In the genomic region with DNA sequence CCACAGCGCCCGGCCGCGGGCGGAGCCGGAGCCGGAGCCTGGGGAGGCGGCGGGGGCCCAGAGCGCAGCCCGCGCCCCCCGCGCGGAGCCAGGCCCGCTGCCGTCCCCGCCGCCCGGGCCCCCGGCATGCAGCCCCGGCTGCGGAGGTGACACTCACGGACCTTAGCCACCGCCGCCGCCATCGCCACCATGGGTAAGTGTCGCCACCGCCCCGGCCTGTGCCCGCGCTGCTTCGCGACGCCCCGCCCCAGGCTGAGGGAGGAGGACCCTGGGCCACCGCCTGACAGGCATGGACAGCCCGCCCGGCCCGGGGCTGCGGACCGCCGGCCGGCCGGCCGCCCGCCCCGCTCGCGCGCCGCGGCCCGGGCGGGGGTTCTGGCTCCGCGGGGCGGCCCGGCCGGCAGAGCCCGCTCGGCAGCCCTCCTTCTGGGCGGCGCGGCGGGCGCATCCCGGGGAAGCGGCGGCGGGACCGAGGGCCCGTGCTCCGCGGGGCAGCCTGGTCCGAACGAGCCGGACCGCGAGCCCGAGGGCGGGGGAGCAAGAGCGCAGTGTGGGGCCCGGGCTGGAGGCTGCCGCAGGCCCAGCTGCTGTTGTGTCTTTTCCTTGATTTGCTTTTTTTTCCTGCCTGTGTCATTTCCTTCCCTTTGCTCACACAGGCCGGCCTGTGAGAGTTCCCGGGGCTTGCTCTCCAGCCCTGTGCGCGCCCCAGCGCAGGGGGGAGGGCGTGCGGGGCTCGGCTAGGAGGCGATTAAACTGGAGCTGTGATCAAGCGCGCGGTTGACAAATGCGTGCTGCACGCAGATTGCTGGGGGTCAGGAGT, we compare ENCODE assay signal across 1 cellular context.
TF ChIP-seq lines count a peak whose summit lies in the region.

No MANE protein-coding gene starts in this region.

TF ChIP-seq in GM12878, 131 proteins besides CTCF, POLR2A, EP300 and RAD21 (continued from another document):
- TF ChIP-seq, protein P1, sequence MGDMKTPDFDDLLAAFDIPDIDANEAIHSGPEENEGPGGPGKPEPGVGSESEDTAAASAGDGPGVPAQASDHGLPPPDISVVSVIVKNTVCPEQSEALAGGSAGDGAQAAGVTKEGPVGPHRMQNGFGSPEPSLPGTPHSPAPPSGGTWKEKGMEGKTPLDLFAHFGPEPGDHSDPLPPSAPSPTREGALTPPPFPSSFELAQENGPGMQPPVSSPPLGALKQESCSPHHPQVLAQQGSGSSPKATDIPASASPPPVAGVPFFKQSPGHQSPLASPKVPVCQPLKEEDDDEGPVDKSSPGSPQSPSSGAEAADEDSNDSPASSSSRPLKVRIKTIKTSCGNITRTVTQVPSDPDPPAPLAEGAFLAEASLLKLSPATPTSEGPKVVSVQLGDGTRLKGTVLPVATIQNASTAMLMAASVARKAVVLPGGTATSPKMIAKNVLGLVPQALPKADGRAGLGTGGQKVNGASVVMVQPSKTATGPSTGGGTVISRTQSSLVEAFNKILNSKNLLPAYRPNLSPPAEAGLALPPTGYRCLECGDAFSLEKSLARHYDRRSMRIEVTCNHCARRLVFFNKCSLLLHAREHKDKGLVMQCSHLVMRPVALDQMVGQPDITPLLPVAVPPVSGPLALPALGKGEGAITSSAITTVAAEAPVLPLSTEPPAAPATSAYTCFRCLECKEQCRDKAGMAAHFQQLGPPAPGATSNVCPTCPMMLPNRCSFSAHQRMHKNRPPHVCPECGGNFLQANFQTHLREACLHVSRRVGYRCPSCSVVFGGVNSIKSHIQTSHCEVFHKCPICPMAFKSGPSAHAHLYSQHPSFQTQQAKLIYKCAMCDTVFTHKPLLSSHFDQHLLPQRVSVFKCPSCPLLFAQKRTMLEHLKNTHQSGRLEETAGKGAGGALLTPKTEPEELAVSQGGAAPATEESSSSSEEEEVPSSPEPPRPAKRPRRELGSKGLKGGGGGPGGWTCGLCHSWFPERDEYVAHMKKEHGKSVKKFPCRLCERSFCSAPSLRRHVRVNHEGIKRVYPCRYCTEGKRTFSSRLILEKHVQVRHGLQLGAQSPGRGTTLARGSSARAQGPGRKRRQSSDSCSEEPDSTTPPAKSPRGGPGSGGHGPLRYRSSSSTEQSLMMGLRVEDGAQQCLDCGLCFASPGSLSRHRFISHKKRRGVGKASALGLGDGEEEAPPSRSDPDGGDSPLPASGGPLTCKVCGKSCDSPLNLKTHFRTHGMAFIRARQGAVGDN (IDR thresholded peaks at IDR 0.05) = no peak
- TF ChIP-seq GABPA (IDR thresholded peaks at IDR 0.05; ENCODE audit: low read depth) (no peak), TARDBP (IDR thresholded peaks at IDR 0.05; ENCODE audit: borderline replicate concordance) (no peak), PML (IDR thresholded peaks at IDR 0.05; ENCODE audit: low read length) (no peak), NR2F1 (conservative IDR thresholded peaks at IDR 0.05) (peak; percentile 30; the same call in 1 of the 2 replicates), NFXL1 (IDR thresholded peaks at IDR 0.05; ENCODE audit: borderline replicate concordance) (no peak), SMARCA5 (IDR thresholded peaks at IDR 0.05) (peak; percentile 70; the same call in 1 of the 2 replicates), CREB1 (IDR thresholded peaks at IDR 0.05; ENCODE audit: low read depth) (no peak), CHD1 (IDR thresholded peaks at IDR 0.05; ENCODE audit: low read depth, low read length) (no peak), MXI1 (IDR thresholded peaks at IDR 0.05; ENCODE audit: low read depth, low read length) (0 out of 2 replicates have a peak, but pooled peaks have one; percentile 40), FOXM1 (IDR thresholded peaks at IDR 0.05; ENCODE audit: low read depth, low read length) (no peak), RCOR1 (conservative IDR thresholded peaks at IDR 0.05; ENCODE audit: low read depth, low read length) (no peak), SIX5 (IDR thresholded peaks at IDR 0.05; ENCODE audit: low read depth, low read length, severe bottlenecking) (no peak), STAT1 (conservative IDR thresholded peaks at IDR 0.05) (no peak), ZBED1 (IDR thresholded peaks at IDR 0.05; ENCODE audit: borderline replicate concordance) (no peak), GATAD2B (conservative IDR thresholded peaks at IDR 0.05; ENCODE audit: low read depth) (peak; percentile 32; the same call in 1 of the 2 replicates), ATF7 (IDR thresholded peaks at IDR 0.05; ENCODE audit: low read depth) (no peak)
- TF ChIP-seq, protein P2, sequence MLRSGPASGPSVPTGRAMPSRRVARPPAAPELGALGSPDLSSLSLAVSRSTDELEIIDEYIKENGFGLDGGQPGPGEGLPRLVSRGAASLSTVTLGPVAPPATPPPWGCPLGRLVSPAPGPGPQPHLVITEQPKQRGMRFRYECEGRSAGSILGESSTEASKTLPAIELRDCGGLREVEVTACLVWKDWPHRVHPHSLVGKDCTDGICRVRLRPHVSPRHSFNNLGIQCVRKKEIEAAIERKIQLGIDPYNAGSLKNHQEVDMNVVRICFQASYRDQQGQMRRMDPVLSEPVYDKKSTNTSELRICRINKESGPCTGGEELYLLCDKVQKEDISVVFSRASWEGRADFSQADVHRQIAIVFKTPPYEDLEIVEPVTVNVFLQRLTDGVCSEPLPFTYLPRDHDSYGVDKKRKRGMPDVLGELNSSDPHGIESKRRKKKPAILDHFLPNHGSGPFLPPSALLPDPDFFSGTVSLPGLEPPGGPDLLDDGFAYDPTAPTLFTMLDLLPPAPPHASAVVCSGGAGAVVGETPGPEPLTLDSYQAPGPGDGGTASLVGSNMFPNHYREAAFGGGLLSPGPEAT (IDR thresholded peaks at IDR 0.05; ENCODE audit: low read depth) = no peak
- TF ChIP-seq, protein P3, sequence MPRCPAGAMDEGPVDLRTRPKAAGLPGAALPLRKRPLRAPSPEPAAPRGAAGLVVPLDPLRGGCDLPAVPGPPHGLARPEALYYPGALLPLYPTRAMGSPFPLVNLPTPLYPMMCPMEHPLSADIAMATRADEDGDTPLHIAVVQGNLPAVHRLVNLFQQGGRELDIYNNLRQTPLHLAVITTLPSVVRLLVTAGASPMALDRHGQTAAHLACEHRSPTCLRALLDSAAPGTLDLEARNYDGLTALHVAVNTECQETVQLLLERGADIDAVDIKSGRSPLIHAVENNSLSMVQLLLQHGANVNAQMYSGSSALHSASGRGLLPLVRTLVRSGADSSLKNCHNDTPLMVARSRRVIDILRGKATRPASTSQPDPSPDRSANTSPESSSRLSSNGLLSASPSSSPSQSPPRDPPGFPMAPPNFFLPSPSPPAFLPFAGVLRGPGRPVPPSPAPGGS (IDR thresholded peaks at IDR 0.05; ENCODE audit: borderline replicate concordance, insufficient read depth, low read depth, low read length, poor library complexity, severe bottlenecking) = no peak
- TF ChIP-seq, protein P4, sequence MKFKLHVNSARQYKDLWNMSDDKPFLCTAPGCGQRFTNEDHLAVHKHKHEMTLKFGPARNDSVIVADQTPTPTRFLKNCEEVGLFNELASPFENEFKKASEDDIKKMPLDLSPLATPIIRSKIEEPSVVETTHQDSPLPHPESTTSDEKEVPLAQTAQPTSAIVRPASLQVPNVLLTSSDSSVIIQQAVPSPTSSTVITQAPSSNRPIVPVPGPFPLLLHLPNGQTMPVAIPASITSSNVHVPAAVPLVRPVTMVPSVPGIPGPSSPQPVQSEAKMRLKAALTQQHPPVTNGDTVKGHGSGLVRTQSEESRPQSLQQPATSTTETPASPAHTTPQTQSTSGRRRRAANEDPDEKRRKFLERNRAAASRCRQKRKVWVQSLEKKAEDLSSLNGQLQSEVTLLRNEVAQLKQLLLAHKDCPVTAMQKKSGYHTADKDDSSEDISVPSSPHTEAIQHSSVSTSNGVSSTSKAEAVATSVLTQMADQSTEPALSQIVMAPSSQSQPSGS (IDR thresholded peaks at IDR 0.05; ENCODE audit: low read length) = no peak
- TF ChIP-seq, protein P5, sequence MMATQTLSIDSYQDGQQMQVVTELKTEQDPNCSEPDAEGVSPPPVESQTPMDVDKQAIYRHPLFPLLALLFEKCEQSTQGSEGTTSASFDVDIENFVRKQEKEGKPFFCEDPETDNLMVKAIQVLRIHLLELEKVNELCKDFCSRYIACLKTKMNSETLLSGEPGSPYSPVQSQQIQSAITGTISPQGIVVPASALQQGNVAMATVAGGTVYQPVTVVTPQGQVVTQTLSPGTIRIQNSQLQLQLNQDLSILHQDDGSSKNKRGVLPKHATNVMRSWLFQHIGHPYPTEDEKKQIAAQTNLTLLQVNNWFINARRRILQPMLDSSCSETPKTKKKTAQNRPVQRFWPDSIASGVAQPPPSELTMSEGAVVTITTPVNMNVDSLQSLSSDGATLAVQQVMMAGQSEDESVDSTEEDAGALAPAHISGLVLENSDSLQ (IDR thresholded peaks at IDR 0.05) = no peak
TF ChIP-seq in GM12878: peak in this region for 10.
